Comparison of ENCODE assay signal across 1 cellular context in the genomic region with DNA sequence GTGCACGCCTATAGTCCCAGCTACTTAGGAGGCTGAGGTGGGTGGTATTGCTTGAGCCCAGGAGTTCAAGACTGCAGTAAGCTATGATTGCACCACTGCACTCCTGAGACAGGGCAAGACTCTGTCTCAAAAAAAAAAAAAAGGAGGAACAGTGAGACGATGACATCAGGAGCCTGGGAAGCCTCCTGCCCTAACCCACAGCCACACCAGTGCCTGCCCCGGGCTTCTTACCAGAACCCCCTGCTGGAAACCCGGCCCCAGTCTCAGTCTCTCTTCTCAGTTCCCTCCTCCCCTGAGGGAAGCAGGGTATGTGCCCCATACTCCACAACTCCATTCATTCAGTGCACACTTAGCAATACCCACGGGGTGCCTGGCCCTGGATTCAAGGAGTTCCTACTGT.
TF ChIP-seq lines count a peak whose summit lies in the region.

No MANE protein-coding gene starts in this region.

TF ChIP-seq in SK-N-SH treated with all-trans-retinoic acid at 6 μM for 48 hours, 23 proteins besides CTCF, POLR2A, EP300 and RAD21 (continued from another document):
- TF ChIP-seq, protein P1, sequence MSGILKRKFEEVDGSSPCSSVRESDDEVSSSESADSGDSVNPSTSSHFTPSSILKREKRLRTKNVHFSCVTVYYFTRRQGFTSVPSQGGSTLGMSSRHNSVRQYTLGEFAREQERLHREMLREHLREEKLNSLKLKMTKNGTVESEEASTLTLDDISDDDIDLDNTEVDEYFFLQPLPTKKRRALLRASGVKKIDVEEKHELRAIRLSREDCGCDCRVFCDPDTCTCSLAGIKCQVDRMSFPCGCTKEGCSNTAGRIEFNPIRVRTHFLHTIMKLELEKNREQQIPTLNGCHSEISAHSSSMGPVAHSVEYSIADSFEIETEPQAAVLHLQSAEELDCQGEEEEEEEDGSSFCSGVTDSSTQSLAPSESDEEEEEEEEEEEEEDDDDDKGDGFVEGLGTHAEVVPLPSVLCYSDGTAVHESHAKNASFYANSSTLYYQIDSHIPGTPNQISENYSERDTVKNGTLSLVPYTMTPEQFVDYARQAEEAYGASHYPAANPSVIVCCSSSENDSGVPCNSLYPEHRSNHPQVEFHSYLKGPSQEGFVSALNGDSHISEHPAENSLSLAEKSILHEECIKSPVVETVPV (CRISPR knock-in tag; IDR thresholded peaks at IDR 0.05): no peak
- no peak for TF ChIP-seq ZNF70 (CRISPR knock-in tag; IDR thresholded peaks at IDR 0.05)
- TF ChIP-seq ZFP3 (CRISPR knock-in tag; IDR thresholded peaks at IDR 0.05): no peak
- no peak for TF ChIP-seq OSR1 (CRISPR knock-in tag; IDR thresholded peaks at IDR 0.05)
- no peak for TF ChIP-seq ZFP30 (CRISPR knock-in tag; IDR thresholded peaks at IDR 0.05)
- TF ChIP-seq ZNF8 (CRISPR knock-in tag; IDR thresholded peaks at IDR 0.05): no peak
- no peak for TF ChIP-seq GLIS3 (CRISPR knock-in tag; IDR thresholded peaks at IDR 0.05)
- TF ChIP-seq PATZ1 (CRISPR knock-in tag; IDR thresholded peaks at IDR 0.05; ENCODE audit: borderline replicate concordance): no peak
- TF ChIP-seq BACH2 (CRISPR knock-in tag; IDR thresholded peaks at IDR 0.05; ENCODE audit: borderline replicate concordance): no peak
- no peak for TF ChIP-seq SNAI2 (CRISPR knock-in tag; IDR thresholded peaks at IDR 0.05)
- no peak for TF ChIP-seq RARB (CRISPR knock-in tag; IDR thresholded peaks at IDR 0.05)
- TF ChIP-seq ARNTL (CRISPR knock-in tag; IDR thresholded peaks at IDR 0.05; ENCODE audit: borderline replicate concordance, low read depth): no peak
